In the genomic region with DNA sequence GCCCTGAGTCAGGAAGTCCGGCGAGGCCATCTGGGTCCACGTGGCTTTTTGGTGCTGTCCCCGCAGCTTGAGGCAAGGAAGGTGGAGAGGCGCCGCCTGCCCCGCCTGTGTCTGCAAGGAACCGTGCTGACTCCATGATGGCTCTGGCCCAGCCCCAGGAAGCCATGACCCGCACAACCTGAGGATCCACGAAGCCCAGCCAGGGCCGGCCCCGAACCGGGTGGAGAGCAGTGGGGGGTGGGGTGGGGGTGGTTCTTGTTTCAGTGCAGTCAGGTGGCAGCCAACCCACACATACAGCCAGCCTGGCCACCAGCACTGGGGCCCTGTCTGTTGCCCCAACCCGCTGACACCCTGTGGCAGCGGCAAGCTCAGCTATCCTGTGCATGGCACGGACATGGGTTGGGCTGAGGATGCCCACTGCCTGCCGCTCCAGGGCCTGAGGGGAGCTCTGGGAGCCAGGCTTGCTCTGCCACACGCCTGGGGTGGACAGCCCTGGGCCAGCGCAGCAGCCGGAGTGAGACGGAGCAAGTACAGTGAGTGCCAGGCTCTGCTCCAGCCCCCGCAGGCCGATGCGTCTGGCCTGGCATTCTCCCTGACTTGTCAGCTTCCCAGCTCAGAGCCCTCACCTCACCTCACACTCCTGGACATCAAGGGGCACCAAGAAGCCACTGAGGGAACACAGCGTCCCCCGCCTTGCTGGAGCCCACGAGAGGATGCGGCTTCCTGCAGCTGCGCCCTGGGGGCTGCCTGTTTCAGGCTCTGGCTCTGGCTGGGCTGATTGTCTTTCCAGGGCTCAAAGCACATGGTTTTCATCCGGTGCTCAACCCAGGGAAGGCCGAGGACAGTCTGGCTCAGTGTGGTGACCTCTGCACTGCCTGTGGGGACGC, we compare ENCODE assay signal across 2 cellular contexts.
TF ChIP-seq lines count a peak whose summit lies in the region.

No MANE protein-coding gene starts in this region.

TF ChIP-seq in A549, 52 proteins besides CTCF, POLR2A, EP300 and RAD21:
- TF ChIP-seq, protein P1, sequence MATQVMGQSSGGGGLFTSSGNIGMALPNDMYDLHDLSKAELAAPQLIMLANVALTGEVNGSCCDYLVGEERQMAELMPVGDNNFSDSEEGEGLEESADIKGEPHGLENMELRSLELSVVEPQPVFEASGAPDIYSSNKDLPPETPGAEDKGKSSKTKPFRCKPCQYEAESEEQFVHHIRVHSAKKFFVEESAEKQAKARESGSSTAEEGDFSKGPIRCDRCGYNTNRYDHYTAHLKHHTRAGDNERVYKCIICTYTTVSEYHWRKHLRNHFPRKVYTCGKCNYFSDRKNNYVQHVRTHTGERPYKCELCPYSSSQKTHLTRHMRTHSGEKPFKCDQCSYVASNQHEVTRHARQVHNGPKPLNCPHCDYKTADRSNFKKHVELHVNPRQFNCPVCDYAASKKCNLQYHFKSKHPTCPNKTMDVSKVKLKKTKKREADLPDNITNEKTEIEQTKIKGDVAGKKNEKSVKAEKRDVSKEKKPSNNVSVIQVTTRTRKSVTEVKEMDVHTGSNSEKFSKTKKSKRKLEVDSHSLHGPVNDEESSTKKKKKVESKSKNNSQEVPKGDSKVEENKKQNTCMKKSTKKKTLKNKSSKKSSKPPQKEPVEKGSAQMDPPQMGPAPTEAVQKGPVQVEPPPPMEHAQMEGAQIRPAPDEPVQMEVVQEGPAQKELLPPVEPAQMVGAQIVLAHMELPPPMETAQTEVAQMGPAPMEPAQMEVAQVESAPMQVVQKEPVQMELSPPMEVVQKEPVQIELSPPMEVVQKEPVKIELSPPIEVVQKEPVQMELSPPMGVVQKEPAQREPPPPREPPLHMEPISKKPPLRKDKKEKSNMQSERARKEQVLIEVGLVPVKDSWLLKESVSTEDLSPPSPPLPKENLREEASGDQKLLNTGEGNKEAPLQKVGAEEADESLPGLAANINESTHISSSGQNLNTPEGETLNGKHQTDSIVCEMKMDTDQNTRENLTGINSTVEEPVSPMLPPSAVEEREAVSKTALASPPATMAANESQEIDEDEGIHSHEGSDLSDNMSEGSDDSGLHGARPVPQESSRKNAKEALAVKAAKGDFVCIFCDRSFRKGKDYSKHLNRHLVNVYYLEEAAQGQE (IDR thresholded peaks at IDR 0.05), result no peak
- TF ChIP-seq CHD2 (IDR thresholded peaks at IDR 0.05; ENCODE audit: low read length, partially characterized antibody) (no peak), GATA3 (IDR thresholded peaks at IDR 0.05; ENCODE audit: borderline replicate concordance) (no peak), ZNF302 (CRISPR knock-in tag; IDR thresholded peaks at IDR 0.05) (no peak), MAFK (IDR thresholded peaks at IDR 0.05; ENCODE audit: partially characterized antibody) (no peak), USF2 (IDR thresholded peaks at IDR 0.05) (no peak), SMC3 (IDR thresholded peaks at IDR 0.05) (no peak), TFCP2L1 (CRISPR knock-in tag; IDR thresholded peaks at IDR 0.05) (no peak), EHMT2 (IDR thresholded peaks at IDR 0.05; ENCODE audit: low read depth) (no peak), MYC (IDR thresholded peaks at IDR 0.05; ENCODE audit: borderline replicate concordance, low read length) (no peak), FOSL2 (IDR thresholded peaks at IDR 0.05) (no peak), FOSL2 (CRISPR knock-in tag; IDR thresholded peaks at IDR 0.05) (no peak), PHF8 (IDR thresholded peaks at IDR 0.05; ENCODE audit: borderline replicate concordance, low read depth) (no peak), ZC3H11A (IDR thresholded peaks at IDR 0.05) (no peak), BCL3 (IDR thresholded peaks at IDR 0.05) (no peak), KDM5A (IDR thresholded peaks at IDR 0.05) (no peak), POLR2AphosphoS2 (conservative IDR thresholded peaks at IDR 0.05; ENCODE audit: low read length) (no peak)
- TF ChIP-seq, protein P2, sequence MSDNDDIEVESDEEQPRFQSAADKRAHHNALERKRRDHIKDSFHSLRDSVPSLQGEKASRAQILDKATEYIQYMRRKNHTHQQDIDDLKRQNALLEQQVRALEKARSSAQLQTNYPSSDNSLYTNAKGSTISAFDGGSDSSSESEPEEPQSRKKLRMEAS (IDR thresholded peaks at IDR 0.05), result no peak

TF ChIP-seq in SK-N-SH, 30 proteins besides CTCF, POLR2A, EP300 and RAD21 (continued from another document):
- TF ChIP-seq ZBTB33 (IDR thresholded peaks at IDR 0.05; ENCODE audit: borderline replicate concordance, low read depth), result no peak
- no peak for TF ChIP-seq RCOR1 (IDR thresholded peaks at IDR 0.05; ENCODE audit: low read length)
- TF ChIP-seq GABPA (IDR thresholded peaks at IDR 0.05; ENCODE audit: low read depth), result no peak
- TF ChIP-seq MXI1 (IDR thresholded peaks at IDR 0.05; ENCODE audit: low read depth, low read length), result no peak
- no peak for TF ChIP-seq NFIC (IDR thresholded peaks at IDR 0.05; ENCODE audit: borderline replicate concordance)
- TF ChIP-seq, protein P3, sequence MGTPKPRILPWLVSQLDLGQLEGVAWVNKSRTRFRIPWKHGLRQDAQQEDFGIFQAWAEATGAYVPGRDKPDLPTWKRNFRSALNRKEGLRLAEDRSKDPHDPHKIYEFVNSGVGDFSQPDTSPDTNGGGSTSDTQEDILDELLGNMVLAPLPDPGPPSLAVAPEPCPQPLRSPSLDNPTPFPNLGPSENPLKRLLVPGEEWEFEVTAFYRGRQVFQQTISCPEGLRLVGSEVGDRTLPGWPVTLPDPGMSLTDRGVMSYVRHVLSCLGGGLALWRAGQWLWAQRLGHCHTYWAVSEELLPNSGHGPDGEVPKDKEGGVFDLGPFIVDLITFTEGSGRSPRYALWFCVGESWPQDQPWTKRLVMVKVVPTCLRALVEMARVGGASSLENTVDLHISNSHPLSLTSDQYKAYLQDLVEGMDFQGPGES (IDR thresholded peaks at IDR 0.05; ENCODE audit: low read depth, low read length), result no peak
- TF ChIP-seq, protein P2 (IDR thresholded peaks at IDR 0.05; ENCODE audit: low read depth), result no peak
- TF ChIP-seq USF1 (IDR thresholded peaks at IDR 0.05; ENCODE audit: borderline replicate concordance, low read depth), result no peak
- no peak for TF ChIP-seq YY1 (IDR thresholded peaks at IDR 0.05; ENCODE audit: low read depth)
TF ChIP-seq in SK-N-SH: peak in this region for 0.
